27 cellular contexts compared by ENCODE assay signal in genomic region chr4:138267835-138268234, GRCh38. TPM values are rescaled to one million over a fixed set of nuclear protein-coding genes. Genes with fewer than 3 reads are reported as not detected.
DNase-seq lines count a peak whose midpoint lies in the region; FAIRE-seq and TF ChIP-seq lines count a peak whose summit lies in the region.
"Had no signal": no experiment of that assay in that cellular context is flagged by ENCODE, and none has a peak within 500 bp of the region (broad histone marks: within the 10 kb centered on the region; RNA-seq: fewer than 3 reads in every experiment).

No MANE protein-coding gene starts in this region.

- no peak overlapping the region for H3K4me2 ChIP-seq in mammary epithelial cell (ENCODE audit: insufficient read depth, low read depth, low read length)
- no peak overlapping the region for H3K4me2 ChIP-seq in mesendoderm (ENCODE audit: low read length)
- H3K4me2 ChIP-seq in smooth muscle cell: no peak overlapping the region
- H3K4me2 ChIP-seq: BLaER1, KMS-11 had no signal

- H3F3A ChIP-seq in smooth muscle cell (ENCODE audit: low read depth): peaks cover 6% of the 10 kb centered on the region

- H4K20me1 ChIP-seq in mammary epithelial cell (ENCODE audit: insufficient read depth, low read length) (no peaks in the 10 kb centered on the region), smooth muscle cell (ENCODE audit: low read depth) (no peaks in the 10 kb centered on the region)
- H4K20me1 ChIP-seq: BLaER1 had no signal

- H2AFZ ChIP-seq in mammary epithelial cell (ENCODE audit: low read depth, low read length) (peak overlapping the region; percentile 50), smooth muscle cell (ENCODE audit: low read depth) (peak overlapping the region; percentile 26)

- no peak overlapping the region for H4K5ac ChIP-seq in mesendoderm (ENCODE audit: low read length)

- H3K18ac ChIP-seq in mesendoderm (ENCODE audit: low read length): no peak overlapping the region

- no peak overlapping the region for H2BK120ac ChIP-seq in mesendoderm (ENCODE audit: low read depth, low read length)

- H4K8ac ChIP-seq in mesendoderm (ENCODE audit: low read depth, low read length): no peak overlapping the region

- H3K4me3 ChIP-seq in mammary epithelial cell (replicated peaks in 1 of 3; ENCODE audit: insufficient read depth in 1 of 3, low read depth in 2 of 3, low read length in 3 of 3): no peak overlapping the region
- H3K4me3 ChIP-seq in breast epithelium: no peak overlapping the region
- H3K4me3 ChIP-seq in mesendoderm (ENCODE audit: low read length): no peak overlapping the region
- no peak overlapping the region for H3K4me3 ChIP-seq in smooth muscle cell
- H3K4me3 ChIP-seq: BLaER1, SJSA1 had no signal

- H3K27ac ChIP-seq in mammary epithelial cell (ENCODE audit: insufficient read depth, low read depth, low read length) (no peak overlapping the region), breast epithelium (no peak overlapping the region), mesendoderm (ENCODE audit: low read depth, low read length) (no peak overlapping the region), smooth muscle cell (ENCODE audit: low read depth) (no peak overlapping the region)
- H3K27ac ChIP-seq: 22Rv1, BLaER1, KMS-11, SJSA1 had no signal

- dilution Hi-C loops in mammary epithelial cell (cut with HindIII; ENCODE audit: low sequenced_read_pairs): no loop called here

- H3K27me3 ChIP-seq in mammary epithelial cell (ENCODE audit: insufficient read depth, low read length) (no peaks in the 10 kb centered on the region), breast epithelium (no peaks in the 10 kb centered on the region), mesendoderm (ENCODE audit: insufficient read depth, low read length, poor library complexity) (no peaks in the 10 kb centered on the region), smooth muscle cell (ENCODE audit: low read depth) (no peaks in the 10 kb centered on the region)
- H3K27me3 ChIP-seq: BLaER1, SJSA1 had no signal

- no peak overlapping the region for H3K4ac ChIP-seq in mesendoderm (ENCODE audit: low read depth, low read length)

- no peak overlapping the region for H3K56ac ChIP-seq in mesendoderm (ENCODE audit: low read length)

- H2BK5ac ChIP-seq in mesendoderm (ENCODE audit: low read length): no peak overlapping the region

- CTCF ChIA-PET in mammary epithelial cell (lab: Charles Lee; ENCODE audit: low non-redundant PET): no interaction called here

- H3K4me1 ChIP-seq in mammary epithelial cell (ENCODE audit: insufficient read depth, low read length) (peaks cover 17% of the 10 kb centered on the region), breast epithelium (no peaks in the 10 kb centered on the region), mesendoderm (ENCODE audit: control insufficient read depth, low read depth, low read length) (no peaks in the 10 kb centered on the region), smooth muscle cell (ENCODE audit: low read depth) (peaks cover 12% of the 10 kb centered on the region)
- H3K4me1 ChIP-seq: BLaER1 had no signal

- no peak overlapping the region for H2AK5ac ChIP-seq in mesendoderm (ENCODE audit: low read length)

- TF ChIP-seq CTCF in mammary epithelial cell (conservative IDR thresholded peaks at IDR 0.05 in 1 of 2, IDR thresholded peaks at IDR 0.05 in 1 of 2; ENCODE audit: extremely low read depth in 1 of 2, insufficient read depth in 1 of 2, low read depth in 1 of 2, low read length in 2 of 2) (no peak), breast epithelium (IDR thresholded peaks at IDR 0.05) (no peak), smooth muscle cell (IDR thresholded peaks at IDR 0.05; ENCODE audit: borderline replicate concordance, insufficient read depth, poor library complexity, severe bottlenecking) (no peak)

- DNase-seq in mammary epithelial cell (no peak), breast epithelium (ENCODE audit: low spot score in 2 of 2) (no peak), mesendoderm (peak; percentile 18), smooth muscle cell (lab: John Stamatoyannopoulos, UW; ENCODE audit: unreplicated experiment) (no peak), NCI-H1930 (lab: John Stamatoyannopoulos, UW) (no peak), GDM1 (lab: John Stamatoyannopoulos, UW) (no peak)
- no peak for DNase-seq in NK-92 treated with Interleukin-12 subunit alpha and Interleukin-12 subunit beta, amount 100 ng/mL, for 24 hours (lab: John Stamatoyannopoulos, UW)
- DNase-seq: CD4-positive, CD25-positive, alpha-beta regulatory T cell; EL; H9; MM.1S; NCI-H1048; NCI-H1417; NCI-H1694; NCI-H2081; NCI-H524; NCI-H748 treated with DMSO at 0.1 percent for 48 hours; Right ventricle myocardium superior; RPMI8226; T-cell had no signal

- H3K9me3 ChIP-seq in mammary epithelial cell (replicated peaks; ENCODE audit: insufficient read depth, low read length) (no peaks in the 10 kb centered on the region), breast epithelium (no peaks in the 10 kb centered on the region), smooth muscle cell (replicated peaks; ENCODE audit: low read depth) (no peaks in the 10 kb centered on the region)
- H3K9me3 ChIP-seq: BLaER1, SJSA1 had no signal

- H3K36me3 ChIP-seq in mammary epithelial cell (ENCODE audit: insufficient read depth, low read length) (no peaks in the 10 kb centered on the region), breast epithelium (no peaks in the 10 kb centered on the region), mesendoderm (ENCODE audit: control insufficient read depth, insufficient read depth, low read length) (no peaks in the 10 kb centered on the region), smooth muscle cell (ENCODE audit: low read depth) (no peaks in the 10 kb centered on the region)
- H3K36me3 ChIP-seq: BLaER1, SJSA1 had no signal

- H2BK15ac ChIP-seq in mesendoderm (replicated peaks; ENCODE audit: low read depth): no peak overlapping the region

- no TSS peak for BruUV-seq in mammary epithelial cell (replicated peaks; lab: Mats Ljungman, UMichigan)

- H3K9ac ChIP-seq in mammary epithelial cell (ENCODE audit: insufficient read depth, low read length) (no peak overlapping the region), mesendoderm (ENCODE audit: low read length) (no peak overlapping the region), smooth muscle cell (ENCODE audit: low read depth) (no peak overlapping the region)
- H3K9ac ChIP-seq: BLaER1, KMS-11 had no signal

- in situ Hi-C loops in mammary epithelial cell (cut with MboI; ENCODE audit: low sequenced_read_pairs in 2 of 2): no loop called here

- intact Hi-C loops in mammary epithelial cell (cut with micrococcal nuclease): no loop called here
- intact Hi-C loops in breast epithelium (cut with DNase I; ENCODE audit: low total_unique reads): no loop called here

- H3K23ac ChIP-seq in mesendoderm (ENCODE audit: low read length): no peak overlapping the region

- peak; percentile 18 for FAIRE-seq in colon (lab: Jason Lieb, UNC)
- FAIRE-seq: D721Med, HTR-8/SVneo had no signal

- TF ChIP-seq POLR2A in breast epithelium (IDR thresholded peaks at IDR 0.05): no peak

- no peaks in the 10 kb centered on the region for H3K79me2 ChIP-seq in mammary epithelial cell (ENCODE audit: insufficient read depth, low read length)
- no peaks in the 10 kb centered on the region for H3K79me2 ChIP-seq in mesendoderm (ENCODE audit: control insufficient read depth, insufficient read depth, low read length)
- no peaks in the 10 kb centered on the region for H3K79me2 ChIP-seq in smooth muscle cell (ENCODE audit: low read depth)

- H3K79me1 ChIP-seq in mesendoderm (ENCODE audit: low read length): no peaks in the 10 kb centered on the region

RNA-seq across cellular contexts. Expression of gene SLC7A11, which starts 25.7 kb away (rescaled TPM):
- total RNA-seq in mammary epithelial cell (100 to 1,000 TPM in 1 of 2 donors, 10 to 100 TPM in 1; 80.2 to 248 TPM), breast epithelium (1 to 10 TPM in 2 of 3 donors, under 1 TPM in 1; 0.16 to 1.9 (median 1.3) TPM), smooth muscle cell (10.2 and 13.9 TPM in 2 replicates)
- polyA plus RNA-seq in mammary epithelial cell (18.7 TPM), smooth muscle cell (1.1 and 2.0 TPM in 2 replicates)
- 48.9 TPM for polyA minus RNA-seq in mammary epithelial cell
- 23.6 TPM for polyA plus RNA-seq in mesendoderm (2013, experiment 1 of 2)
- 23.4 TPM for polyA plus RNA-seq in mesendoderm (2013, experiment 2 of 2)
